1 cellular context compared by ENCODE assay signal in genomic region chr4:13432453-13432852, GRCh38.
TF ChIP-seq lines count a peak whose summit lies in the region.

No MANE protein-coding gene starts in this region.

TF ChIP-seq in GM12878, 131 proteins besides CTCF, POLR2A, EP300 and RAD21 (continued from another document):
- TF ChIP-seq ZBTB40 (IDR thresholded peaks at IDR 0.05; ENCODE audit: borderline replicate concordance) = peak; percentile 92
